In the genomic region with DNA sequence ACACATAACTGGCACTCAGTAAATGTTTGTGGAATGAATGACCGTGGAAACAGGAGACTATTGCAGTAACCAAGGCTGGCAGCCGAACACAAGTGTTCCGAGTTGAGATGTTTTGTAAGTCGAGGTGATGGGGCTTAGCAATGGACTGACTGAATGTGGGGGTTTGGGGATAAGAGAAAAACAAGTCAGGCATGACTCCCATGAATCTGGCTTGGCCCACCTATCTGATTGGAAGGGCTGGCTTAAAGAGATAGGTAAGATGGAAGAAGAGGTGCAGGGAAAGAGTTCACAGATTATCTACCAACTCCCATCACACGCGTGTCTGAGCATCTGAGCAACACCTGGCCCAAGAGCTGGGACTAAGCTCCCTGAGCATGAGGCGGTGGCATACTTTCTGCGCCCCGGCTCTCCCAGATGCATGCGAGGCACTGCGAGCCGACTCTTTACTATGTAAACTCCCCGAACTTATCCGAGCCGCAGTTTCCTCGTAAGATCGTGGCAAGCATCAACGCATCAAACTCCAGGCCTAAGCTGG, we compare ENCODE assay signal across 9 cellular contexts. TPM values are rescaled to one million over a fixed set of nuclear protein-coding genes. Genes with fewer than 3 reads are reported as not detected.
DNase-seq lines count a peak whose midpoint lies in the region; ATAC-seq and TF ChIP-seq lines count a peak whose summit lies in the region.
"Had no signal": no experiment of that assay in that cellular context is flagged by ENCODE, and none has a peak within 500 bp of the region (broad histone marks: within the 10 kb centered on the region; RNA-seq: fewer than 3 reads in every experiment).

No MANE protein-coding gene starts in this region.

- CTCF ChIA-PET in PC-9 (lab: Charles Lee) = no interaction called here

- H3K9me3 ChIP-seq in ES-I3 (ENCODE audit: control insufficient read depth, insufficient read depth, low read length) (no peaks in the 10 kb centered on the region), PC-9 (ENCODE audit: insufficient read depth, low read depth) (no peaks in the 10 kb centered on the region), trophoblast cell (ENCODE audit: insufficient read depth, low read depth, low read length) (peaks cover 2% of the 10 kb centered on the region)

- H3K36me3 ChIP-seq in ES-I3 (ENCODE audit: insufficient read depth, low read length) = no peaks in the 10 kb centered on the region
- H3K36me3 ChIP-seq in PC-9 (ENCODE audit: low read depth) = 0 out of 2 replicates have a peak, but pooled peaks cover 4% of the 10 kb centered on the region
- peaks cover 14 to 19% of the 10 kb centered on the region in 2 experiments for H3K36me3 ChIP-seq in trophoblast cell (ENCODE audit: control insufficient read depth in 1 of 2, insufficient read depth in 2 of 2, low read length in 2 of 2)

- ATAC-seq in GM18867 (IDR thresholded peaks at IDR 0.05; ENCODE audit: unreplicated experiment) = no peak
- no peak for ATAC-seq in HG02588 (IDR thresholded peaks at IDR 0.05; ENCODE audit: unreplicated experiment)

- H4K91ac ChIP-seq in trophoblast cell (ENCODE audit: low read depth, low read length) = peak overlapping the region; percentile 49

- no TSS peak for BruUV-seq in PC-9 (replicated peaks; lab: Mats Ljungman, UMichigan)

- H2BK120ac ChIP-seq in trophoblast cell (ENCODE audit: insufficient read depth, low read length, poor library complexity) = peak overlapping the region; percentile 37

- no peak overlapping the region for H3K23ac ChIP-seq in trophoblast cell (ENCODE audit: low read length)

- intact Hi-C loops in PC-9 (cut with micrococcal nuclease; ENCODE audit: unreplicated experiment) = loop anchor here (5.0 kb wide), 4 partner anchors 57 to 292 kb away; partner anchors contain the start of genes NLK and SLC46A1

- peaks cover 16% of the 10 kb centered on the region for H4K20me1 ChIP-seq in PC-9 (ENCODE audit: insufficient read depth)

- no peaks in the 10 kb centered on the region for H3K9me2 ChIP-seq in PC-9 (ENCODE audit: insufficient read depth)

- H2AFZ ChIP-seq in PC-9 = peak overlapping the region; percentile 92
- H2AFZ ChIP-seq in trophoblast cell (ENCODE audit: insufficient read depth, low read length, poor library complexity) = peak overlapping the region; percentile 51

- peaks cover 13% of the 10 kb centered on the region for H3K4me1 ChIP-seq in ES-I3 (ENCODE audit: insufficient read depth, low read length)
- H3K4me1 ChIP-seq in PC-9 (replicated peaks; ENCODE audit: insufficient read depth) = peaks cover 22% of the 10 kb centered on the region
- peaks cover 20 to 25% of the 10 kb centered on the region in 2 experiments for H3K4me1 ChIP-seq in trophoblast cell (ENCODE audit: control insufficient read depth in 1 of 2, insufficient read depth in 2 of 2, low read length in 2 of 2)

- no CpG with 5 or more reads among the region's 18 CpGs for WGBS in trophoblast cell (ENCODE audit: extremely low coverage, insufficient coverage, insufficient read length)

- H3K27me3 ChIP-seq in PC-9 (ENCODE audit: insufficient read depth, low read depth) (no peaks in the 10 kb centered on the region), trophoblast cell (ENCODE audit: insufficient read depth, low read length) (no peaks in the 10 kb centered on the region)

- no peak overlapping the region for H2BK12ac ChIP-seq in trophoblast cell (ENCODE audit: low read length)

- H3K79me1 ChIP-seq in trophoblast cell (ENCODE audit: low read length) = peaks cover 11% of the 10 kb centered on the region

- peak overlapping the region; percentile 35 for H3K4ac ChIP-seq in trophoblast cell (ENCODE audit: low read depth, low read length)

- peaks cover 12% of the 10 kb centered on the region; the same call in 1 of the 2 replicates for H3F3A ChIP-seq in PC-9 (ENCODE audit: insufficient read depth, low read depth)

- H3K79me2 ChIP-seq in PC-9 (ENCODE audit: low read depth) = peaks cover 45% of the 10 kb centered on the region
- H3K79me2 ChIP-seq in trophoblast cell (ENCODE audit: control insufficient read depth, insufficient read depth, low read length, poor library complexity) = peaks cover 22% of the 10 kb centered on the region

- H3K27ac ChIP-seq in PC-9 = no peak overlapping the region
- peak overlapping the region; percentile 99 for H3K27ac ChIP-seq in epithelial cell of prostate
- no peak overlapping the region for H3K27ac ChIP-seq in trophoblast cell (ENCODE audit: low read depth, low read length)

- DNase-seq in PC-9 = no peak
- DNase-seq in epithelial cell of prostate (ENCODE audit: low read depth, low spot score) = no peak
- peak in 1 of 2 donors; percentile 46 for DNase-seq in trophoblast cell
- DNase-seq in cerebellar nuclear complex (lab: John Stamatoyannopoulos, UW) = no peak
- no peak for DNase-seq in NOMO-1 treated with DMSO at 0.1 percent for 48 hours (lab: John Stamatoyannopoulos, UW; ENCODE audit: unreplicated experiment)

- H4K12ac ChIP-seq in trophoblast cell (ENCODE audit: low read depth, low read length) = no peak overlapping the region

- H3K4me3 ChIP-seq in PC-9 (peak overlapping the region; percentile 87), trophoblast cell (ENCODE audit: low read depth, low read length) (peak overlapping the region; percentile 94)

- no peak for TF ChIP-seq CTCF in PC-9 (conservative IDR thresholded peaks at IDR 0.05)

- H2AK5ac ChIP-seq in trophoblast cell (ENCODE audit: low read length) = peak overlapping the region; percentile 51

- H3K4me2 ChIP-seq in PC-9 (peak overlapping the region; percentile 100), trophoblast cell (ENCODE audit: low read length) (peak overlapping the region; percentile 83)

- H3K14ac ChIP-seq in trophoblast cell (ENCODE audit: low read length) = peak overlapping the region; percentile 71

- peak overlapping the region; percentile 42 for H2BK5ac ChIP-seq in trophoblast cell (ENCODE audit: low read depth, low read length, poor library complexity)

- H4K8ac ChIP-seq in trophoblast cell (ENCODE audit: low read depth, low read length) = peak overlapping the region; percentile 78

- H3K9ac ChIP-seq in ES-I3 (ENCODE audit: low read depth, low read length) (peak overlapping the region; percentile 92; the same call in 1 of the 2 replicates), trophoblast cell (ENCODE audit: low read length) (peak overlapping the region; percentile 81)

- POLR2A ChIA-PET in PC-9 (lab: Charles Lee; ENCODE audit: unreplicated experiment) = interaction anchor here (0.6 to 2.2 kb wide), 8 partner anchors 9 to 74 kb away, joined by 4 to 42 read pairs (median 8); partner anchors contain the start of gene POLDIP2

- peak overlapping the region; percentile 79 for H3K18ac ChIP-seq in trophoblast cell (ENCODE audit: low read length)

RNA-seq across cellular contexts. Expression of gene IFT20, which starts 0.5 kb away (rescaled TPM):
- 35.3 and 42.3 TPM in 2 replicates for total RNA-seq in PC-9 (2021)
- polyA plus RNA-seq in trophoblast cell (2013) = 49.1 and 51.9 TPM in 2 replicates

RNA-seq across cellular contexts. Expression of gene TNFAIP1, which starts 0.8 kb away (rescaled TPM):
- total RNA-seq in PC-9 (2021) = 46.8 and 48.8 TPM in 2 replicates
- polyA plus RNA-seq in trophoblast cell (2013) = 64.5 and 64.8 TPM in 2 replicates

RNA-seq across cellular contexts. Expression of gene TMEM97, which starts 15.7 kb away (rescaled TPM):
- 28.8 and 46.4 TPM in 2 replicates for total RNA-seq in PC-9 (2021)
- 334 and 337 TPM in 2 replicates for polyA plus RNA-seq in trophoblast cell (2013)

RNA-seq across cellular contexts. Expression of gene POLDIP2, which starts 22.6 kb away (rescaled TPM):
- 84.5 and 98.2 TPM in 2 replicates for total RNA-seq in PC-9 (2021)
- 43.5 and 44.3 TPM in 2 replicates for polyA plus RNA-seq in trophoblast cell (2013)

RNA-seq across cellular contexts. Expression of gene SEBOX, which starts 30.3 kb away (rescaled TPM):
- not detected in 2 replicates for total RNA-seq in PC-9 (2021)
- polyA plus RNA-seq in trophoblast cell (2013) = not detected in 2 replicates
- total RNA-seq: NCI-H460 had no signal
